12 cellular contexts compared by ENCODE assay signal in the genomic region with DNA sequence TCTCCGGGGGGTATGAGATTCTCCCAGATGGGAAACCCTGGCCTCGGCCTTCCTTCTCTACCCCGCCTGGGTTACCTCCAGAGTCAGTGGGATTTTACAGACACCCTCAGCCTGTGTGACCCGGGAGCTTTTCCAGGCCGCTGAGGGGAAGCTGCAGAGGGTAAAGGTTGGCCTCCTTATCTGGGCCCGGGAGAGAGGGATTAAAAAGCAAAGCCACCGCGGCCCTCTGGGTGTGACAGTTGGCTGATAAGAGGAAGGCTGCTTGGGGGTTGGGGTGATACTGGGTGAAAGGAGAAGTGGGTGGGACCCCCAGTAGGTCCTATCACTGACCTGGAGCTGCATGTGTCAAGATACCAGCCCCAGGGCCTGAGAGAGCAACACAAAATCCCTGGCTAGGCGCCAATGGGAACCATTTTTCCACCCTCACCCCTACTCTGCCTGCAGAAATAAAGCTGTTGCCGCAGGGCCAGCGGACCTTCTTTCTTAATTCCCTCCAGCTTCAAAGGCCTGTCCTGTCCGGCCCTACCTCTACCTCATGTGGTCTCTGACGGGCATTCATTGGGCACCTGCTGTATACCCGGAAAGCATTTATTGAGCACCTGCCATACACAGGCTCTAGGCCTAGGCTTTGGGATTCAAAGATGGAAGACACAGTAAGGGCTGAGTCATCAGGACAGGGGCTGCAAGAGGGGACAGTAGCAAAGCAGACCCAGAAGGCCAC.
DNase-seq lines count a peak whose midpoint lies in the region; ATAC-seq, FAIRE-seq and TF ChIP-seq lines count a peak whose summit lies in the region.
"Had no signal": no experiment of that assay in that cellular context is flagged by ENCODE, and none has a peak within 500 bp of the region (broad histone marks: within the 10 kb centered on the region; RNA-seq: fewer than 3 reads in every experiment).

No MANE protein-coding gene starts in this region.

- H3K27ac Mint-ChIP-seq in MCF 10A (ENCODE audit: low read depth, unreplicated experiment): no peak overlapping the region
- no peak overlapping the region for H3K27ac Mint-ChIP-seq in activated T-cell treated with anti-CD3 and anti-CD28 coated beads, Interleukin-2, amount 50 U/mL, for 72 hours
- H3K27ac Mint-ChIP-seq: activated CD4-positive, alpha-beta T cell treated with anti-CD3 and anti-CD28 coated beads, Interleukin-2, amount 10 ng/mL, durations not matched to agents 7 days and 5 days; activated naive CD4-positive, alpha-beta T cell treated with anti-CD3 and anti-CD28 coated beads for 36 hours had no signal

- no peak overlapping the region for H3K14ac ChIP-seq in mesenchymal stem cell (ENCODE audit: low read length in 2 of 2)

- no peaks in the 10 kb centered on the region for H3K36me3 Mint-ChIP-seq in MCF 10A (ENCODE audit: insufficient read depth, unreplicated experiment)
- no peaks in the 10 kb centered on the region for H3K36me3 Mint-ChIP-seq in activated T-cell treated with anti-CD3 and anti-CD28 coated beads, Interleukin-2, amount 50 U/mL, for 72 hours (ENCODE audit: insufficient read depth in 2 of 2)

- H3K36me3 ChIP-seq in heart left ventricle: no peaks in the 10 kb centered on the region
- H3K36me3 ChIP-seq in WERI-Rb-1: peaks cover 11% of the 10 kb centered on the region
- H3K36me3 ChIP-seq in mesenchymal stem cell (ENCODE audit: control insufficient read depth in 1 of 2, insufficient read depth in 2 of 2, low read depth in 1 of 2, low read length in 2 of 2): peaks cover 0 to 7% of the 10 kb centered on the region in 2 experiments
- H3K36me3 ChIP-seq in upper lobe of right lung: no peaks in the 10 kb centered on the region

- H2AK5ac ChIP-seq in mesenchymal stem cell (ENCODE audit: low read length, severe bottlenecking): no peak overlapping the region

- H3K9me3 ChIP-seq in heart left ventricle (peaks cover 0 to 13% (median 6%) of the 10 kb centered on the region in 12 donors), WERI-Rb-1 (ENCODE audit: severe bottlenecking) (peaks cover 4% of the 10 kb centered on the region), mesenchymal stem cell (ENCODE audit: control insufficient read depth, low read length) (peaks cover 8% of the 10 kb centered on the region), upper lobe of right lung (no peaks in the 10 kb centered on the region)

- no peak for TF ChIP-seq CTCF in heart left ventricle (IDR thresholded peaks at IDR 0.05)
- no peak for TF ChIP-seq CTCF in WERI-Rb-1 (IDR thresholded peaks at IDR 0.05; ENCODE audit: low read depth, low read length)
- no peak for TF ChIP-seq CTCF in upper lobe of right lung (IDR thresholded peaks at IDR 0.05)
- no peak for TF ChIP-seq CTCF in MCF 10A (IDR thresholded peaks at IDR 0.05; ENCODE audit: unreplicated experiment)
- TF ChIP-seq CTCF in D721Med (IDR thresholded peaks at IDR 0.05; ENCODE audit: insufficient read depth, missing control alignments): no peak

- no peak overlapping the region for H2BK5ac ChIP-seq in mesenchymal stem cell (ENCODE audit: low read depth, low read length, poor library complexity, severe bottlenecking)

- peak in 1 of 4 donors; percentile 17 for ATAC-seq in heart left ventricle
- ATAC-seq in Right ventricle myocardium inferior: no peak
- no peak for ATAC-seq in upper lobe of right lung
- no peak for ATAC-seq in activated T-cell treated with anti-CD3 and anti-CD28 coated beads, Interleukin-2, amount 50 U/mL, for 72 hours (replicated peaks in 1 of 2)
- ATAC-seq: A549 had no signal

- H3K27ac ChIP-seq in heart left ventricle (peak overlapping the region; percentile 44 to 81 (median 66)), WERI-Rb-1 (peak overlapping the region; percentile 87), mesenchymal stem cell (ENCODE audit: low read length, poor library complexity, severe bottlenecking) (no peak overlapping the region), upper lobe of right lung (peak overlapping the region; percentile 17)

- H3K18ac ChIP-seq in mesenchymal stem cell (ENCODE audit: low read depth in 1 of 2, low read length in 2 of 2): peak overlapping the region; percentile 10 to 21

- no peak for FAIRE-seq in D721Med (lab: Jason Lieb, UNC)
- FAIRE-seq: A549 had no signal

- H3K79me1 ChIP-seq in mesenchymal stem cell (replicated peaks; ENCODE audit: low read length, poor library complexity, severe bottlenecking): peaks cover 11% of the 10 kb centered on the region

- no peaks in the 10 kb centered on the region for H3K27me3 ChIP-seq in heart left ventricle
- H3K27me3 ChIP-seq in WERI-Rb-1 (ENCODE audit: insufficient read depth, low read depth, severe bottlenecking): no peaks in the 10 kb centered on the region
- H3K27me3 ChIP-seq in mesenchymal stem cell (ENCODE audit: control insufficient read depth in 1 of 2, insufficient read depth in 1 of 2, low read length in 2 of 2): no peaks in the 10 kb centered on the region
- H3K27me3 ChIP-seq in upper lobe of right lung: no peaks in the 10 kb centered on the region

- H3K4me3 Mint-ChIP-seq in MCF 10A (ENCODE audit: unreplicated experiment): no peak overlapping the region
- no peak overlapping the region for H3K4me3 Mint-ChIP-seq in activated T-cell treated with anti-CD3 and anti-CD28 coated beads, Interleukin-2, amount 50 U/mL, for 72 hours
- H3K4me3 Mint-ChIP-seq: activated CD4-positive, alpha-beta T cell treated with anti-CD3 and anti-CD28 coated beads, Interleukin-2, amount 10 ng/mL, durations not matched to agents 7 days and 5 days; activated naive CD4-positive, alpha-beta T cell treated with anti-CD3 and anti-CD28 coated beads for 36 hours had no signal

- CTCF ChIA-PET in MCF 10A (lab: Yijun Ruan, JAX): no interaction called here

- no peak overlapping the region for H3K23ac ChIP-seq in mesenchymal stem cell (ENCODE audit: low read length in 2 of 2)

- H4K8ac ChIP-seq in mesenchymal stem cell (ENCODE audit: low read length): no peak overlapping the region

- H3K4me1 Mint-ChIP-seq in MCF 10A (ENCODE audit: insufficient read depth, unreplicated experiment): no peaks in the 10 kb centered on the region
- no peaks in the 10 kb centered on the region for H3K4me1 Mint-ChIP-seq in activated T-cell treated with anti-CD3 and anti-CD28 coated beads, Interleukin-2, amount 50 U/mL, for 72 hours (ENCODE audit: low read depth)

- no peaks in the 10 kb centered on the region for H3K9me3 Mint-ChIP-seq in MCF 10A (ENCODE audit: unreplicated experiment)
- peaks cover 0 to 2% of the 10 kb centered on the region in 2 donors for H3K9me3 Mint-ChIP-seq in activated T-cell treated with anti-CD3 and anti-CD28 coated beads, Interleukin-2, amount 50 U/mL, for 72 hours
- H3K9me3 Mint-ChIP-seq: activated CD4-positive, alpha-beta T cell treated with anti-CD3 and anti-CD28 coated beads, Interleukin-2, amount 10 ng/mL, durations not matched to agents 7 days and 5 days had no signal

- TF ChIP-seq POLR2A in heart left ventricle (IDR thresholded peaks at IDR 0.05): no peak

- POLR2A ChIA-PET in MCF 10A (lab: Yijun Ruan, JAX): no interaction called here

- no TSS peak for BruUV-seq in MCF 10A (replicated peaks; lab: Mats Ljungman, UMichigan)

- no peak overlapping the region for H3K4me2 ChIP-seq in mesenchymal stem cell (ENCODE audit: low read length, poor library complexity, severe bottlenecking)
- H3K4me2 ChIP-seq: A549 had no signal

- intact Hi-C loops in heart left ventricle (cut with DNase I) (no loop called here), Right ventricle myocardium inferior (cut with DNase I) (no loop called here), upper lobe of right lung (cut with DNase I) (no loop called here), MCF 10A (cut with micrococcal nuclease) (no loop called here)

- DNase-seq in heart left ventricle: no peak
- no peak for DNase-seq in Right ventricle myocardium inferior (ENCODE audit: missing footprints)
- peak; percentile 83 for DNase-seq in WERI-Rb-1
- DNase-seq in mesenchymal stem cell: peak; percentile 37
- DNase-seq in upper lobe of right lung: no peak
- no peak for DNase-seq in MCF 10A (ENCODE audit: unreplicated experiment)
- DNase-seq in activated T-cell treated with anti-CD3 and anti-CD28 coated beads, Interleukin-2, amount 50 U/mL, for 72 hours: no peak
- DNase-seq in D721Med (ENCODE audit: insufficient read length, low spot score): no peak
- DNase-seq: activated CD4-positive, alpha-beta T cell treated with anti-CD3 and anti-CD28 coated beads, Interleukin-2, amount 10 ng/mL, durations not matched to agents 7 days and 5 days; activated naive CD4-positive, alpha-beta T cell treated with anti-CD3 and anti-CD28 coated beads for 36 hours had no signal

- H3K4me3 ChIP-seq in heart left ventricle (no peak overlapping the region), WERI-Rb-1 (ENCODE audit: low read depth, low read length) (no peak overlapping the region), mesenchymal stem cell (ENCODE audit: insufficient read depth in 1 of 2, low read depth in 1 of 2, low read length in 2 of 2) (no peak overlapping the region), upper lobe of right lung (no peak overlapping the region)
- H3K4me3 ChIP-seq: A549, skin epidermis had no signal

- 38 to 57% (median 50%) methylated on average over 13 to 14 of the region's 14 CpGs for WGBS in heart left ventricle, 4 donors
- 60% methylated on average over 14 of the region's 14 CpGs for WGBS in mesenchymal stem cell

- no peak overlapping the region for H2BK12ac ChIP-seq in mesenchymal stem cell (ENCODE audit: low read length in 2 of 2)

- H3K9ac ChIP-seq in mesenchymal stem cell (ENCODE audit: low read length): no peak overlapping the region

- H2BK15ac ChIP-seq in mesenchymal stem cell (ENCODE audit: low read depth, poor library complexity, severe bottlenecking): peak overlapping the region; percentile 80

- H3K4ac ChIP-seq in mesenchymal stem cell (ENCODE audit: low read depth in 1 of 2, low read length in 2 of 2): no peak overlapping the region

- no peak overlapping the region for H2BK120ac ChIP-seq in mesenchymal stem cell (ENCODE audit: low read depth, low read length)

- no peaks in the 10 kb centered on the region for H3K27me3 Mint-ChIP-seq in MCF 10A (ENCODE audit: insufficient read depth, unreplicated experiment)
- H3K27me3 Mint-ChIP-seq in activated T-cell treated with anti-CD3 and anti-CD28 coated beads, Interleukin-2, amount 50 U/mL, for 72 hours (ENCODE audit: low read depth): no peaks in the 10 kb centered on the region
- H3K27me3 Mint-ChIP-seq: activated CD4-positive, alpha-beta T cell treated with anti-CD3 and anti-CD28 coated beads, Interleukin-2, amount 10 ng/mL, durations not matched to agents 7 days and 5 days had no signal

- H2AFZ ChIP-seq in mesenchymal stem cell (ENCODE audit: low read depth, low read length): no peak overlapping the region

- H3K4me1 ChIP-seq in heart left ventricle (peaks cover 10 to 55% (median 28%) of the 10 kb centered on the region in 12 donors), mesenchymal stem cell (ENCODE audit: control insufficient read depth, insufficient read depth, low read depth, low read length) (peaks cover 6% of the 10 kb centered on the region), upper lobe of right lung (peaks cover 20% of the 10 kb centered on the region)
- H3K4me1 ChIP-seq: A549 had no signal

- H4K91ac ChIP-seq in mesenchymal stem cell (ENCODE audit: low read length): peak overlapping the region; percentile 34

Comparison
In these comparisons a context has a peak if more than half of its experiments do, and no peak if none do; other contexts are left out.
1. DNase-seq: peak in WERI-Rb-1 (single experiment) and mesenchymal stem cell (single experiment); none in heart left ventricle (0 of 5), Right ventricle myocardium inferior (single experiment), upper lobe of right lung (single experiment), MCF 10A (single experiment), activated T-cell treated with anti-CD3 and anti-CD28 coated beads, Interleukin-2, amount 50 U/mL, for 72 hours (0 of 2) and D721Med (single experiment).